Comparison of ENCODE assay signal across 1 cellular context in genomic region chr3:44437800-44438199, GRCh38.
TF ChIP-seq lines count a peak whose summit lies in the region.

No MANE protein-coding gene starts in this region.

TF ChIP-seq in K562, 482 proteins besides CTCF, POLR2A, EP300 and RAD21 (continued from another document and continues in another):
- peak; percentile 76 for TF ChIP-seq ZBTB12 (CRISPR knock-in tag; IDR thresholded peaks at IDR 0.05)
- no peak for TF ChIP-seq RERE (CRISPR knock-in tag; IDR thresholded peaks at IDR 0.05; ENCODE audit: borderline replicate concordance)
- no peak for TF ChIP-seq PTBP1 (IDR thresholded peaks at IDR 0.05; ENCODE audit: low read depth, low read length)
- no peak for TF ChIP-seq NR0B1 (IDR thresholded peaks at IDR 0.05; ENCODE audit: partially characterized antibody)
- TF ChIP-seq PHF20 (IDR thresholded peaks at IDR 0.05; ENCODE audit: partially characterized antibody), result no peak
- no peak for TF ChIP-seq FOXP4 (CRISPR knock-in tag; IDR thresholded peaks at IDR 0.05; ENCODE audit: borderline replicate concordance)
- TF ChIP-seq MITF (IDR thresholded peaks at IDR 0.05), result no peak
- 0 out of 2 replicates have a peak, but pooled peaks have one; percentile 40 for TF ChIP-seq STAT5B (CRISPR knock-in tag; IDR thresholded peaks at IDR 0.05)
- TF ChIP-seq SMARCB1 (IDR thresholded peaks at IDR 0.05; ENCODE audit: insufficient read length, low read depth), result no peak
- no peak for TF ChIP-seq ZNF785 (CRISPR knock-in tag; IDR thresholded peaks at IDR 0.05)
- TF ChIP-seq TEAD4 (IDR thresholded peaks at IDR 0.05; ENCODE audit: low read length), result no peak
- no peak for TF ChIP-seq TEAD4 (CRISPR knock-in tag; IDR thresholded peaks at IDR 0.05; ENCODE audit: borderline replicate concordance)
- peak; percentile 97 for TF ChIP-seq DMBX1 (CRISPR knock-in tag; IDR thresholded peaks at IDR 0.05; ENCODE audit: borderline replicate concordance)
- peak in 1 of 2 experiments; percentile 65; a peak in 2 of 4 replicates for TF ChIP-seq MAZ (CRISPR knock-in tag; conservative IDR thresholded peaks at IDR 0.05 in 1 of 2, IDR thresholded peaks at IDR 0.05 in 1 of 2)
- no peak for TF ChIP-seq RHOXF2B (CRISPR knock-in tag; conservative IDR thresholded peaks at IDR 0.05)
- no peak for TF ChIP-seq TCF7 (IDR thresholded peaks at IDR 0.05; ENCODE audit: borderline replicate concordance)
- no peak for TF ChIP-seq DPF2 (IDR thresholded peaks at IDR 0.05)
- peak in 1 of 2 experiments; percentile 91; a peak in 2 of 4 replicates for TF ChIP-seq ZNF639 (CRISPR knock-in tag; conservative IDR thresholded peaks at IDR 0.05 in 1 of 2, IDR thresholded peaks at IDR 0.05 in 1 of 2)
- TF ChIP-seq WHSC1 (IDR thresholded peaks at IDR 0.05; ENCODE audit: low read length), result no peak
- TF ChIP-seq THRA (IDR thresholded peaks at IDR 0.05), result no peak
- TF ChIP-seq E2F3 (CRISPR knock-in tag; IDR thresholded peaks at IDR 0.05), result peak; percentile 85; the same call in 1 of the 2 replicates
- TF ChIP-seq EZH2 (IDR thresholded peaks at IDR 0.05; ENCODE audit: borderline replicate concordance, low read depth, low read length), result no peak
- no peak for TF ChIP-seq PHF8 (IDR thresholded peaks at IDR 0.05; ENCODE audit: borderline replicate concordance, low read length)
- TF ChIP-seq LEF1 (IDR thresholded peaks at IDR 0.05), result no peak
- no peak for TF ChIP-seq ZNF518B (CRISPR knock-in tag; IDR thresholded peaks at IDR 0.05)
- no peak for TF ChIP-seq MTA2 (IDR thresholded peaks at IDR 0.05; ENCODE audit: low read depth)
- TF ChIP-seq CHD1 (IDR thresholded peaks at IDR 0.05; ENCODE audit: low read length), result no peak
- 0 out of 2 replicates have a peak, but pooled peaks have one; percentile 48 for TF ChIP-seq ZNF589 (CRISPR knock-in tag; IDR thresholded peaks at IDR 0.05; ENCODE audit: low read depth)
- TF ChIP-seq HDAC8 (tag; IDR thresholded peaks at IDR 0.05), result peak; percentile 91
- TF ChIP-seq RREB1 (CRISPR knock-in tag; IDR thresholded peaks at IDR 0.05), result peak; percentile 80
- no peak for TF ChIP-seq XRCC4 (IDR thresholded peaks at IDR 0.05; ENCODE audit: extremely low read depth, insufficient read depth, insufficient read length)
- peak; percentile 70 for TF ChIP-seq BACH1 (tag; IDR thresholded peaks at IDR 0.05)
- 0 out of 2 replicates have a peak, but pooled peaks have one; percentile 65 for TF ChIP-seq ZNF584 (CRISPR knock-in tag; IDR thresholded peaks at IDR 0.05; ENCODE audit: low read depth)
